23 cellular contexts compared by ENCODE assay signal in the genomic region with DNA sequence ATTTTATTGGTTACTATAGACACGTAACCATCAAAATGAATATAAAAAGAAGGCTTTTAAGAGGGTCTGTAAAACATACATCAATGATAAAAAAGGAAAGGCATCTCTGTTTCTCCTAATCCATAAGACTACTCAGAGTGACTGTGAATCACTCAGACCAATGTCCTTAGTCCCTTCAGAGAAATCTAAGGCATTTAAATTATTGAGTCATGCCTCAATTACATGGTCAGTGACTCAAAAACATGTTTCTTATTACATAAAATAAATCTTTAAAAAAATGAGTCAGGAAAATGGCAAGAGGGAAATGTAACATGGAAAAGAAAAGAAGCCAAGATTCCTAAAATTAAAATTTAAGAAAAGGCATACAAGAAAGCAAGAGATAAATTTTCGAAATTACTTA.
DNase-seq lines count a peak whose midpoint lies in the region; TF ChIP-seq lines count a peak whose summit lies in the region.
"Had no signal": no experiment of that assay in that cellular context is flagged by ENCODE, and none has a peak within 500 bp of the region (broad histone marks: within the 10 kb centered on the region; RNA-seq: fewer than 3 reads in every experiment).

No MANE protein-coding gene starts in this region.

- H3K9me3 Mint-ChIP-seq in immature natural killer cell = no peaks in the 10 kb centered on the region
- H3K9me3 Mint-ChIP-seq: natural killer cell; stimulated activated naive CD8-positive, alpha-beta T cell treated with anti-CD3 and anti-CD28 coated beads, Interleukin-15, Interleukin-2, amounts not matched to agents 100 ng/mL and 50 ng/mL, for 24 hours had no signal

- DNase-seq in ELR (ENCODE audit: low read depth) = peak; percentile 91
- DNase-seq in NCI-H69 (lab: John Stamatoyannopoulos, UW) = peak; percentile 39
- DNase-seq in dedifferentiated amniotic fluid mesenchymal stem cell (ENCODE audit: extremely low spot score) = peak; percentile 75
- DNase-seq in renal cortical epithelial cell (ENCODE audit: low read depth) = peak; percentile 66
- DNase-seq in stimulated activated CD4-positive, alpha-beta T cell treated with anti-CD3 and anti-CD28 coated beads, Interleukin-4, amount 100 ng/mL, for 1 hour = no peak
- DNase-seq in ascending aorta (ENCODE audit: low spot score in 2 of 2) = no peak
- no peak for DNase-seq in immature natural killer cell
- DNase-seq in central memory CD4-positive, alpha-beta T cell = no peak
- DNase-seq: activated CD4-positive, alpha-beta T cell treated with anti-CD3 and anti-CD28 coated beads, Interleukin-2, amount 50 U/mL, for 1 hour; activated CD8-positive, alpha-beta memory T cell treated with anti-CD3 and anti-CD28 coated beads, Interleukin-2, amount 50 U/mL, for 4 hours; adrenal gland; BE2C; effector memory CD4-positive, alpha-beta T cell; KBM-7; left cardiac atrium; natural killer cell; NCI-H2081; NCI-H524; posterior cingulate gyrus; SHP77 treated with DMSO at 0.1 percent for 48 hours; transverse colon had no signal

- no peak overlapping the region for H3K27ac Mint-ChIP-seq in immature natural killer cell
- H3K27ac Mint-ChIP-seq: natural killer cell; stimulated activated naive CD8-positive, alpha-beta T cell treated with anti-CD3 and anti-CD28 coated beads, Interleukin-15, Interleukin-2, amounts not matched to agents 100 ng/mL and 50 ng/mL, for 24 hours had no signal

- no peaks in the 10 kb centered on the region for H3K9me3 ChIP-seq in ascending aorta
- H3K9me3 ChIP-seq: adrenal gland, BE2C, transverse colon had no signal

- peaks cover 0 to 15% of the 10 kb centered on the region in 2 donors for H3K4me1 ChIP-seq in ascending aorta
- H3K4me1 ChIP-seq: adrenal gland, BE2C, transverse colon had no signal

- no peaks in the 10 kb centered on the region for H3K27me3 Mint-ChIP-seq in immature natural killer cell (ENCODE audit: low read depth in 3 of 3)
- H3K27me3 Mint-ChIP-seq: stimulated activated naive CD8-positive, alpha-beta T cell treated with anti-CD3 and anti-CD28 coated beads, Interleukin-15, Interleukin-2, amounts not matched to agents 100 ng/mL and 50 ng/mL, for 24 hours had no signal

- no peaks in the 10 kb centered on the region for H3K4me1 Mint-ChIP-seq in immature natural killer cell
- H3K4me1 Mint-ChIP-seq: natural killer cell had no signal

- no peaks in the 10 kb centered on the region for H3K36me3 ChIP-seq in ascending aorta
- H3K36me3 ChIP-seq: adrenal gland, BE2C, transverse colon had no signal

- no peaks in the 10 kb centered on the region for H3K27me3 ChIP-seq in ascending aorta
- H3K27me3 ChIP-seq: adrenal gland, BE2C, transverse colon had no signal

- intact Hi-C loops in ascending aorta (cut with DNase I) = no loop called here

- TF ChIP-seq CTCF in ascending aorta (IDR thresholded peaks at IDR 0.05) = no peak

- H3K4me3 ChIP-seq in ascending aorta = no peak overlapping the region
- H3K4me3 ChIP-seq: adrenal gland, GM12878, transverse colon had no signal

- H3K36me3 Mint-ChIP-seq in immature natural killer cell = no peaks in the 10 kb centered on the region
- H3K36me3 Mint-ChIP-seq: natural killer cell had no signal

- H3K4me3 Mint-ChIP-seq in immature natural killer cell = no peak overlapping the region
- H3K4me3 Mint-ChIP-seq: natural killer cell; stimulated activated naive CD8-positive, alpha-beta T cell treated with anti-CD3 and anti-CD28 coated beads, Interleukin-15, Interleukin-2, amounts not matched to agents 100 ng/mL and 50 ng/mL, for 24 hours had no signal

- no peak overlapping the region for H3K27ac ChIP-seq in ascending aorta
- H3K27ac ChIP-seq: adrenal gland, transverse colon had no signal

Comparison
In these comparisons a context has a peak if more than half of its experiments do, and no peak if none do; other contexts are left out.
1. DNase-seq: peak in ELR (single experiment), NCI-H69 (single experiment), dedifferentiated amniotic fluid mesenchymal stem cell (single experiment) and renal cortical epithelial cell (single experiment); none in stimulated activated CD4-positive, alpha-beta T cell treated with anti-CD3 and anti-CD28 coated beads, Interleukin-4, amount 100 ng/mL, for 1 hour (single experiment), ascending aorta (0 of 2), immature natural killer cell (0 of 3) and central memory CD4-positive, alpha-beta T cell (single experiment).